ENCODE assay signal across 27 cellular contexts in the genomic region with DNA sequence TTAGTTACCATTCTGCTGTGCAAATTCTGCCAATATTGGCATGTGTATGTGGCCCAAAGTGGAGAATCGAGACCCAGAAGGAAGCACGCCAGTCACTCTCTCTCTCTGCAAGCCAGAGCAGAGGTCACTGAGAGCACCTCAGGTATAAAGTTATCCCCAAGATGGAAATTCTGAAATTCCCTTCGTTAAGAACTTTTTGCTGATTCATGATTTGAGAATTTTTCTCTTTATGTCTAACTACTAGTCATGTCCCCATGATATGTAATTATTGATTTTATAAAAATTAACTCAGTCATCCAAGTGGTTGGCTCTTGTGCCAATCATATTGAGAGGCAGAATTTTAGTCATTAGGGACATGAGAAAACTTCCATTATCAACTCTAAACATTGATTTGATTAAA.
"Had no signal": no experiment of that assay in that cellular context is flagged by ENCODE, and none has a peak within 500 bp of the region (broad histone marks: within the 10 kb centered on the region; RNA-seq: fewer than 3 reads in every experiment).

No MANE protein-coding gene starts in this region.

- H2AFZ ChIP-seq: hepatocyte had no signal

- ATAC-seq: effector memory CD8-positive, alpha-beta T cell; esophagus mucosa; gastroesophageal sphincter; heart left ventricle; left colon; left lobe of liver; lower lobe of right lung; mucosa of descending colon had no signal

- H3K4me3 ChIP-seq: colonic mucosa, esophagus squamous epithelium, gastroesophageal sphincter, heart left ventricle, hepatocyte, left ventricle myocardium inferior, lower lobe of right lung, mucosa of descending colon had no signal

- H3K4me1 ChIP-seq: colonic mucosa, esophagus squamous epithelium, lower lobe of right lung had no signal

- H3K79me2 ChIP-seq: hepatocyte had no signal

- H3K27me3 ChIP-seq: colonic mucosa, gastroesophageal sphincter, heart left ventricle, hepatocyte had no signal

- FAIRE-seq: endometrium, frontal cortex, kidney had no signal

- H3K9me3 ChIP-seq: colonic mucosa, esophagus squamous epithelium, gastroesophageal sphincter, heart left ventricle, left ventricle myocardium inferior, lower lobe of right lung, mucosa of descending colon had no signal

- H3K27ac ChIP-seq: colonic mucosa, epithelial cell of prostate, esophagus squamous epithelium, gastroesophageal sphincter, heart left ventricle, hepatocyte, left ventricle myocardium inferior, lower lobe of right lung had no signal

- DNase-seq: colonic mucosa; cortex of kidney; effector CD8-positive, alpha-beta T cell; effector memory CD8-positive, alpha-beta T cell; endodermal cell; erythroblast; esophagus squamous epithelium; foreskin fibroblast; heart left ventricle; hypothalamus; immature natural killer cell; islet precursor cell; kidney; kidney glomerular epithelial cell; left colon; left ventricle myocardium inferior; lower lobe of right lung; mesenchymal stem cell; mucosa of descending colon; naive B cell had no signal

- H3K4me2 ChIP-seq: hepatocyte had no signal

- H3K36me3 ChIP-seq: colonic mucosa, esophagus squamous epithelium, gastroesophageal sphincter, heart left ventricle, left ventricle myocardium inferior, lower lobe of right lung had no signal
